In the genomic region with DNA sequence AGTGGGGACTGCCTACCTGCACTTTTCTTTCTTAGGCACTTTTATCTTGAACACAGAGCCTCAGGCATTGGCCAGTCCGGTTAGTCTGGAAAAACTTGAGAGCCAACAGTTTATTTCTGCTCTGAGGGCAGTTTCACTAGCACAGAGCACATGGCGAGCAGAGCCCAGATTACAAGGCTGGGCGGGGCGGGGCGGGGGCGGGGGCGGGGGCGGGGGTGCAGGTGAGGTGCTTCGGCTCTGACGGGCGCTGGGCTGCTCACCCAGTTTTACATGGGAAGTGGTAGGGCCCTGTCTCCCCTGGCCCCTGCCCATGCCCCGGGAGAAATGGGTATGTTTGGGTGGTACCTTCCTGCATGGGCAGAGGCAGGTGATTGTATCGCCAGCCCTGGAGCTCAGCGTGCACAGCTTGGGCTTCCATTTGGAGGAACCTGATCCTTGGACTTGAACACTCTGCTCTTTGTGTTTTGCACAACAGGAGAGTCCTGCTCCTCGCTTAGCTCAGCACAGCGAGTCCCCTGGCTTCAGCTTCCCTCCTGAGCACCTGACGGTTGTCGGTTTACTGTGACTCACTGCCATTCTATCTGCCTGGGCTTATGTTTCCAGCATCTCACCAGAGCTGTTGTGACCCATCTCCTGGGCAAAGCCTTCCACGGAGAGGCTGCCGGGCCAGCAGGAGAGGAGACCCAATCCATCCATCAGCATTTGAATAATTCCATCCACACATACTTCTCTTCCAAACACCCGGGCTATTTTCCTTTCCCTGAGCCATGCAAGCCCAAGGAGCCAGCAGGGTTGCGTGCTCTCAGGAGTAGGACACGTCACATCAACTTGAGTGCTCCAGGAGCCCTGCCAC, we compare ENCODE assay signal across 8 cellular contexts.
DNase-seq lines count a peak whose midpoint lies in the region; ATAC-seq and TF ChIP-seq lines count a peak whose summit lies in the region.

No MANE protein-coding gene starts in this region.

- no peaks in the 10 kb centered on the region for H3K9me3 ChIP-seq in iPS-18c (ENCODE audit: control insufficient read depth, insufficient read depth, low read length)

- H3K27ac Mint-ChIP-seq in activated naive CD4-positive, alpha-beta T cell treated with anti-CD3 and anti-CD28 coated beads, Interleukin-2, amount 50 U/mL, for 72 hours, result peak overlapping the region; percentile 92 to 100

- no peaks in the 10 kb centered on the region for H3K9me3 Mint-ChIP-seq in activated naive CD4-positive, alpha-beta T cell treated with anti-CD3 and anti-CD28 coated beads, Interleukin-2, amount 50 U/mL, for 72 hours

- peak overlapping the region; percentile 28; the same call in 1 of the 2 replicates for H3K4me3 ChIP-seq in iPS-18c (ENCODE audit: insufficient read depth, low read depth, low read length)

- ATAC-seq in HG03108 (IDR thresholded peaks at IDR 0.05; ENCODE audit: unreplicated experiment) (peak; percentile 23), HG03469 (IDR thresholded peaks at IDR 0.05; ENCODE audit: unreplicated experiment) (no peak)
- ATAC-seq in activated naive CD4-positive, alpha-beta T cell treated with anti-CD3 and anti-CD28 coated beads, Interleukin-2, amount 50 U/mL, for 72 hours, result peak; percentile 58 to 69

- peaks cover 7 to 9% of the 10 kb centered on the region in 2 donors for H3K36me3 Mint-ChIP-seq in activated naive CD4-positive, alpha-beta T cell treated with anti-CD3 and anti-CD28 coated beads, Interleukin-2, amount 50 U/mL, for 72 hours

- DNase-seq in activated naive CD4-positive, alpha-beta T cell treated with anti-CD3 and anti-CD28 coated beads, Interleukin-2, amount 50 U/mL, for 72 hours (ENCODE audit: low spot score in 2 of 2), result peak; percentile 73 to 89
- DNase-seq in stimulated activated CD4-positive, alpha-beta T cell treated with anti-CD3 and anti-CD28 coated beads, Interleukin-1b, Interleukin-23, amount 100 ng/mL, for 24 hours (ENCODE audit: low read depth in 4 of 4, low spot score in 1 of 4), result peak in 3 of 4 experiments; percentile 39 to 56 (median 52)
- no peak for DNase-seq in DMS114 treated with DMSO at 0.1 percent for 48 hours (lab: John Stamatoyannopoulos, UW; ENCODE audit: unreplicated experiment)

- TF ChIP-seq POLR2A in GM15510 (IDR thresholded peaks at IDR 0.05; ENCODE audit: borderline replicate concordance, extremely low read depth, insufficient read length) (peak; percentile 58), Raji (IDR thresholded peaks at IDR 0.05; ENCODE audit: insufficient read depth, low read depth, low read length) (peak; percentile 64)
